Comparison of ENCODE assay signal across 19 cellular contexts in the genomic region with DNA sequence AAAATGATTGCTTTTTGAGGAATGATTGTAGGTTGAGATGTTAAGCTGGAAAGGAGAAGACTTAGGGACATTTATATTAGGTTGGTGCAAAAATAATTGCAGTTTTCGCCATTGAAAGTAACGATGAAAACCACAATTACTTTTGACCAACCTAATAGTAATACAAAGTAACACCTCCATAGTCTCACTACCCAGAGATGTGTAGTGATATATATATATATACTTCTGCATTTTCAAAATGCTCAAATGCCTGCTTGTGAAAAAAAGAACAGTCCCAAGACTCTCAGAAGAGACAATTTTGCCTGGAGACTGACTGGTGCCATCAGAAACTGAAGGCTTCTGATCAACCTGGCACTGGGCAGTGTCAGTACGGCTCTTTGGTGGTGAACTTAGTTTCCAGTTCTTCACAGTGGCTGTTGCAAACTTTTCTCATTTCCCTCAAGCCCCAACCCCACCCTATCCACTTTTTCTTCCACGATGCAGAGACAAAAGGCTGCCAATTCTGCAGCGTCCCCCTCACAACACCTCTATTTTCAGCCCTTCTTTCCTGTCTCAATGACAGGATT.
"Had no signal": no experiment of that assay in that cellular context is flagged by ENCODE, and none has a peak within 500 bp of the region (broad histone marks: within the 10 kb centered on the region; RNA-seq: fewer than 3 reads in every experiment).

No MANE protein-coding gene starts in this region.

- ATAC-seq: activated T-cell treated with anti-CD3 and anti-CD28 coated beads, Interleukin-2, amount 50 U/mL, for 4 hours; heart right ventricle; left lung had no signal

- H3K9me3 Mint-ChIP-seq: activated naive CD4-positive, alpha-beta T cell treated with anti-CD3 and anti-CD28 coated beads, Interleukin-2, amount 10 ng/mL, durations not matched to agents 7 days and 5 days; activated T-cell treated with anti-CD3 and anti-CD28 coated beads, Interleukin-2, amount 50 U/mL, for 4 hours; neural crest cell; type B pancreatic cell had no signal

- H3K36me3 ChIP-seq: adrenal gland, left lung, prostate gland, right atrium auricular region had no signal

- H3K4me3 Mint-ChIP-seq: activated naive CD4-positive, alpha-beta T cell treated with anti-CD3 and anti-CD28 coated beads, Interleukin-2, amount 10 ng/mL, durations not matched to agents 7 days and 5 days; activated T-cell treated with anti-CD3 and anti-CD28 coated beads, Interleukin-2, amount 50 U/mL, for 4 hours; neural crest cell; type B pancreatic cell had no signal

- H3K27ac Mint-ChIP-seq: activated naive CD4-positive, alpha-beta T cell treated with anti-CD3 and anti-CD28 coated beads, Interleukin-2, amount 10 ng/mL, durations not matched to agents 7 days and 5 days; type B pancreatic cell had no signal

- H3K4me3 ChIP-seq: adrenal gland, esophagus squamous epithelium, heart right ventricle, left lung, prostate gland, right atrium auricular region, testis had no signal

- DNase-seq: activated CD4-positive, alpha-beta T cell treated with anti-CD3 and anti-CD28 coated beads for 1 hour; activated CD4-positive, alpha-beta T cell treated with anti-CD3 and anti-CD28 coated beads, Interleukin-2, amount 50 U/mL, for 48 hours; activated effector memory CD4-positive, alpha-beta T cell treated with Interleukin-2 at 50 U/mL for 16 hours; activated naive CD4-positive, alpha-beta T cell treated with anti-CD3 and anti-CD28 coated beads, Interleukin-2, amount 10 ng/mL, durations not matched to agents 7 days and 5 days; activated T-cell treated with anti-CD3 and anti-CD28 coated beads, Interleukin-2, amount 50 U/mL, for 4 hours; adrenal gland; effector memory CD4-positive, alpha-beta T cell; esophagus squamous epithelium; heart right ventricle; left lung; mammary epithelial cell; midbrain; stimulated activated CD4-positive, alpha-beta T cell treated with anti-CD3 and anti-CD28 coated beads, Interleukin-2, amount 100 ng/mL, for 24 hours; testis had no signal

- H3K27me3 Mint-ChIP-seq: type B pancreatic cell had no signal

- H3K4me1 ChIP-seq: esophagus squamous epithelium, left lung, prostate gland, testis had no signal

- H3K27me3 ChIP-seq: adrenal gland, esophagus squamous epithelium, heart right ventricle, left lung, right atrium auricular region, testis had no signal

- H3K9me3 ChIP-seq: adrenal gland, esophagus squamous epithelium, heart right ventricle, left lung, prostate gland, right atrium auricular region, testis had no signal

- H3K27ac ChIP-seq: adrenal gland, esophagus squamous epithelium, heart right ventricle, left lung, prostate gland, right atrium auricular region, testis, VCaP had no signal
